ENCODE assay signal across 16 cellular contexts in the genomic region with DNA sequence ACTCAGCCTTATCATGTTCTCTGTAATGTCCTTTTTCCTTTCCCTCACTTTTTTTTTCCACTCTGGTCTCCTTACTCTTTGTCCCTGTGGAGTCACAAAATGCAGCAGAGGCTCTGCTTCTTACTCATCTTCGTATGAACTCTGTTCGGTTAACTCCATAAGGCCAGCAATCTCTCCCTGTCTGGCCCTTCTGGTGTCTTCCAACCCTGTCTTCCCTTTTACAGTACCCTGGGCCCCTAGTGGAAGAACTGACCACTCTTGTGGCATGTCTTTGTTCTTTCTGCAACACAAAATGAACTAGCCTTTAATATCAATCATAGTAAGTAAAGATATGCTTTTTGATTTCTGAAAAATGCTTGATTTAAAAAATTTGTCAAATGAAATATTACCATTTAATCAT. TPM values are rescaled to one million over a fixed set of nuclear protein-coding genes. Genes with fewer than 3 reads are reported as not detected.
DNase-seq lines count a peak whose midpoint lies in the region; ATAC-seq lines count a peak whose summit lies in the region.
"Had no signal": no experiment of that assay in that cellular context is flagged by ENCODE, and none has a peak within 500 bp of the region (broad histone marks: within the 10 kb centered on the region; RNA-seq: fewer than 3 reads in every experiment).

No MANE protein-coding gene starts in this region.

- peak overlapping the region in 9 of 11 experiments; percentile 28 to 75 (median 59); a peak in 16 of 22 replicates for H3K9ac ChIP-seq in BLaER1 treated with 17β-estradiol and CSF1 and Interleukin-3, amounts not matched to agents 10 nM and 100 nM
- H3K9ac ChIP-seq: parathyroid adenoma had no signal

- no peak for ATAC-seq in central memory CD8-positive, alpha-beta T cell (replicated peaks; ENCODE audit: extremely low read depth, poor library complexity, severe bottlenecking)
- no peak for ATAC-seq in aorta (ENCODE audit: low FRiP score)

- no peaks in the 10 kb centered on the region for H3K79me2 ChIP-seq in ACC112 (ENCODE audit: control insufficient read depth, insufficient read depth, low read length, unreplicated experiment)
- H3K79me2 ChIP-seq: parathyroid adenoma had no signal

- no peaks in the 10 kb centered on the region for H3K9me3 Mint-ChIP-seq in central memory CD8-positive, alpha-beta T cell

- DNase-seq in RPMI7951 (ENCODE audit: low read depth) (peak; percentile 51), NCI-H2081 treated with DMSO at 0.1 percent for 48 hours (lab: John Stamatoyannopoulos, UW) (no peak), UCSD-AML1 (lab: John Stamatoyannopoulos, UW; ENCODE audit: unreplicated experiment) (no peak), aorta (no peak)
- DNase-seq in central memory CD8-positive, alpha-beta T cell (ENCODE audit: low spot score in 2 of 2): no peak
- DNase-seq: DMS79; NCI-H69; PC-9; stimulated activated CD4-positive, alpha-beta T cell treated with anti-CD3 and anti-CD28 coated beads, Interleukin-4, amount 100 ng/mL, for 4 hours; thyroid gland had no signal

- H3K27ac Mint-ChIP-seq in central memory CD8-positive, alpha-beta T cell (ENCODE audit: low read depth): peak overlapping the region; percentile 61

- peaks cover 28% of the 10 kb centered on the region for H3K4me1 Mint-ChIP-seq in central memory CD8-positive, alpha-beta T cell

- intact Hi-C loops in aorta (cut with DNase I): no loop called here

- WGBS in aorta, 2 donors: 74 to 82% methylated on average over 2 of the region's 2 CpGs

- H3K27me3 ChIP-seq in ACC112 (ENCODE audit: insufficient read depth, low read length) (no peaks in the 10 kb centered on the region), aorta (ENCODE audit: control insufficient read depth in 1 of 2, insufficient read depth in 2 of 2, low read length in 1 of 2) (no peaks in the 10 kb centered on the region)
- no peaks in the 10 kb centered on the region for H3K27me3 ChIP-seq in BLaER1 treated with 17β-estradiol and CSF1 and Interleukin-3, amounts not matched to agents 10 nM and 100 nM
- H3K27me3 ChIP-seq: adrenal gland, thyroid gland had no signal

- H3K4me3 Mint-ChIP-seq in central memory CD8-positive, alpha-beta T cell: peak overlapping the region; percentile 3

- peaks cover 24% of the 10 kb centered on the region for H3K4me1 ChIP-seq in ACC112 (ENCODE audit: control insufficient read depth, insufficient read depth, low read length, unreplicated experiment)
- H3K4me1 ChIP-seq in BLaER1 treated with 17β-estradiol and CSF1 and Interleukin-3, amounts not matched to agents 10 nM and 100 nM: peaks cover 14 to 100% (median 84%) of the 10 kb centered on the region in 10 experiments
- H3K4me1 ChIP-seq in aorta (ENCODE audit: control insufficient read depth in 1 of 2, insufficient read depth in 2 of 2, low read length in 2 of 2): no peaks in the 10 kb centered on the region
- H3K4me1 ChIP-seq: adrenal gland, parathyroid adenoma, thyroid gland had no signal

- peak overlapping the region; percentile 79 for H3K27ac ChIP-seq in ACC112 (ENCODE audit: low read depth, low read length)
- peak overlapping the region; percentile 47 to 98 (median 82) for H3K27ac ChIP-seq in BLaER1 treated with 17β-estradiol and CSF1 and Interleukin-3, amounts not matched to agents 10 nM and 100 nM
- no peak overlapping the region for H3K27ac ChIP-seq in aorta (ENCODE audit: low read depth in 1 of 2, low read length in 2 of 2)
- H3K27ac ChIP-seq: adrenal gland, parathyroid adenoma, PC-9, thyroid gland, VCaP had no signal

- H3K4me3 ChIP-seq in ACC112 (ENCODE audit: low read depth, low read length): no peak overlapping the region
- H3K4me3 ChIP-seq in BLaER1 treated with 17β-estradiol and CSF1 and Interleukin-3, amounts not matched to agents 10 nM and 100 nM: peak overlapping the region in 5 of 10 experiments; percentile 0 to 23 (median 3); a peak in 5 of 20 replicates
- no peak overlapping the region for H3K4me3 ChIP-seq in aorta (ENCODE audit: low read length in 2 of 2)
- H3K4me3 ChIP-seq: adrenal gland, PC-9, skin epidermis, thyroid gland had no signal

- H2AFZ ChIP-seq in ACC112 (ENCODE audit: low read length, unreplicated experiment): peak overlapping the region; percentile 54
- H2AFZ ChIP-seq: parathyroid adenoma, PC-9 had no signal

- no peaks in the 10 kb centered on the region for H4K20me1 ChIP-seq in BLaER1 treated with 17β-estradiol and CSF1 and Interleukin-3, amounts not matched to agents 10 nM and 100 nM

- no peaks in the 10 kb centered on the region for H3K27me3 Mint-ChIP-seq in central memory CD8-positive, alpha-beta T cell

- H3K4me2 ChIP-seq in BLaER1 treated with 17β-estradiol and CSF1 and Interleukin-3, amounts not matched to agents 10 nM and 100 nM: peak overlapping the region; percentile 51 to 95 (median 75); a peak in 21 of 22 replicates
- H3K4me2 ChIP-seq: PC-9 had no signal

- no peaks in the 10 kb centered on the region for H3K36me3 ChIP-seq in ACC112 (ENCODE audit: insufficient read depth, low read length)
- H3K36me3 ChIP-seq in BLaER1 treated with 17β-estradiol and CSF1 and Interleukin-3, amounts not matched to agents 10 nM and 100 nM: peaks cover 0 to 39% (median 0%) of the 10 kb centered on the region in 11 experiments; a peak in 10 of 22 replicates
- H3K36me3 ChIP-seq in aorta (ENCODE audit: control insufficient read depth in 1 of 2, insufficient read depth in 2 of 2, low read length in 1 of 2): no peaks in the 10 kb centered on the region
- H3K36me3 ChIP-seq: adrenal gland, thyroid gland had no signal

- H3K36me3 Mint-ChIP-seq in central memory CD8-positive, alpha-beta T cell (ENCODE audit: insufficient read depth): peaks cover 4% of the 10 kb centered on the region

- peaks cover 0 to 22% (median 0%) of the 10 kb centered on the region in 11 experiments; a peak in 7 of 22 replicates for H3K9me3 ChIP-seq in BLaER1 treated with 17β-estradiol and CSF1 and Interleukin-3, amounts not matched to agents 10 nM and 100 nM (replicated peaks in 1 of 11)
- H3K9me3 ChIP-seq in aorta (ENCODE audit: control insufficient read depth, low read length): no peaks in the 10 kb centered on the region
- H3K9me3 ChIP-seq: adrenal gland, thyroid gland had no signal

RNA-seq across cellular contexts. Expression of a gene that starts 7.1 kb away (rescaled TPM):
- 0.39 and 0.48 TPM in 2 replicates for total RNA-seq in RPMI7951 (2014; rRNA removed; shearing (Covaris generic))
- total RNA-seq in aorta: 1 to 10 TPM; 1.2 to 2.4 TPM
- 1 to 10 TPM in 1 of 2 donors, not detected in 1; 2.4 TPM for polyA plus RNA-seq in aorta

RNA-seq across cellular contexts. Expression of a gene that starts 51.5 kb away (rescaled TPM):
- total RNA-seq in RPMI7951 (2014; rRNA removed; shearing (Covaris generic)): 12.8 and 23.4 TPM in 2 replicates
- 10 to 100 TPM; 12.5 to 18.8 TPM for total RNA-seq in aorta
- 1 to 10 TPM in 1 of 2 donors, under 1 TPM in 1; 0.63 to 4.7 TPM for polyA plus RNA-seq in aorta

Comparison
In these comparisons a context has a peak if more than half of its experiments do, and no peak if none do; other contexts are left out.
1. H3K27ac ChIP-seq: peak in ACC112 (single experiment) and BLaER1 treated with 17β-estradiol and CSF1 and Interleukin-3, amounts not matched to agents 10 nM and 100 nM (11 of 11); none in aorta (0 of 2).